Comparison of ENCODE assay signal across 18 cellular contexts in genomic region chr13:58059624-58060023, GRCh38.
DNase-seq lines count a peak whose midpoint lies in the region; ATAC-seq, FAIRE-seq and TF ChIP-seq lines count a peak whose summit lies in the region.
"Had no signal": no experiment of that assay in that cellular context is flagged by ENCODE, and none has a peak within 500 bp of the region (broad histone marks: within the 10 kb centered on the region; RNA-seq: fewer than 3 reads in every experiment).

No MANE protein-coding gene starts in this region.

- no peak for TF ChIP-seq CTCF in HepG2 (CRISPR knock-in tag; IDR thresholded peaks at IDR 0.05)
- TF ChIP-seq CTCF in right lobe of liver (IDR thresholded peaks at IDR 0.05), result no peak
- TF ChIP-seq CTCF in smooth muscle cell (IDR thresholded peaks at IDR 0.05; ENCODE audit: borderline replicate concordance, insufficient read depth, poor library complexity, severe bottlenecking), result no peak

- CTCF ChIA-PET in HepG2 (lab: Yijun Ruan, JAX; ENCODE audit: low intra/inter-chr PET ratio, low total read pairs), result no interaction called here
- CTCF ChIA-PET in activated CD4-positive, alpha-beta T cell treated with anti-CD3 and anti-CD28 coated beads, Interleukin-2, amount 10 ng/mL, durations not matched to agents 7 days and 5 days (lab: Charles Lee), result interaction anchor here (0.6 kb wide), 1 partner anchor 1797 kb away, joined by 4 read pairs; no protein-coding TSS in a partner anchor

- FAIRE-seq in HepG2 (lab: Jason Lieb, UNC) (no peak), islet of Langerhans (lab: Jason Lieb, UNC) (peak; percentile 45)
- FAIRE-seq: G401.6, GM12878, GM19239 had no signal

- DNase-seq in HepG2 (ENCODE audit: low spot score), result no peak
- DNase-seq in right lobe of liver, result no peak
- no peak for DNase-seq in smooth muscle cell (lab: John Stamatoyannopoulos, UW; ENCODE audit: unreplicated experiment)
- no peak for DNase-seq in NCI-H446 (lab: John Stamatoyannopoulos, UW)
- DNase-seq in activated CD4-positive, alpha-beta T cell treated with anti-CD3 and anti-CD28 coated beads, Interleukin-2, amount 10 ng/mL, durations not matched to agents 7 days and 5 days, result no peak
- DNase-seq: C1 segment of cervical spinal cord; Calu3; CD4-positive, alpha-beta memory T cell; COR-L47; DND-41; H9 had no signal

- H3K27ac Mint-ChIP-seq in activated CD4-positive, alpha-beta T cell treated with anti-CD3 and anti-CD28 coated beads, Interleukin-2, amount 10 ng/mL, durations not matched to agents 7 days and 5 days, result no peak overlapping the region
- H3K27ac Mint-ChIP-seq: CD4-positive, alpha-beta memory T cell; GM23338; H9 had no signal

- no peaks in the 10 kb centered on the region for H3K27me3 Mint-ChIP-seq in activated CD4-positive, alpha-beta T cell treated with anti-CD3 and anti-CD28 coated beads, Interleukin-2, amount 10 ng/mL, durations not matched to agents 7 days and 5 days
- H3K27me3 Mint-ChIP-seq: CD4-positive, alpha-beta memory T cell had no signal

- ATAC-seq in HepG2 (no peak), right lobe of liver (no peak)
- ATAC-seq: GM12878, GM23338, HCT116 had no signal

- in situ Hi-C loops in HepG2 (cut with HindIII; ENCODE audit: extremely low pct_ligation_motif_present, low pct_unique_long_range_greater_than_20kb), result no loop called here

- H3K4me2 ChIP-seq in HepG2 (ENCODE audit: low read depth, low read length) (no peak overlapping the region), smooth muscle cell (peak overlapping the region; percentile 38)
- H3K4me2 ChIP-seq: GM23338 had no signal

- H4K20me1 ChIP-seq in HepG2 (ENCODE audit: insufficient read depth, low read length) (no peaks in the 10 kb centered on the region), smooth muscle cell (ENCODE audit: low read depth) (no peaks in the 10 kb centered on the region)

- no peaks in the 10 kb centered on the region for H3K4me1 Mint-ChIP-seq in activated CD4-positive, alpha-beta T cell treated with anti-CD3 and anti-CD28 coated beads, Interleukin-2, amount 10 ng/mL, durations not matched to agents 7 days and 5 days
- H3K4me1 Mint-ChIP-seq: CD4-positive, alpha-beta memory T cell; GM23338; H9 had no signal

- H3K4me3 ChIP-seq in HepG2 (replicated peaks in 1 of 3; ENCODE audit: insufficient read depth in 1 of 3, low read depth in 2 of 3, low read length in 3 of 3) (no peak overlapping the region), right lobe of liver (no peak overlapping the region), smooth muscle cell (no peak overlapping the region)
- H3K4me3 ChIP-seq: GM12878, GM23338 had no signal

- POLR2A ChIA-PET in HepG2 (lab: Yijun Ruan, JAX), result no interaction called here
- POLR2A ChIA-PET in activated CD4-positive, alpha-beta T cell treated with anti-CD3 and anti-CD28 coated beads, Interleukin-2, amount 10 ng/mL, durations not matched to agents 7 days and 5 days (lab: Charles Lee), result no interaction called here

- H3K9ac ChIP-seq in HepG2 (ENCODE audit: insufficient read depth, low read depth, low read length), result no peak overlapping the region
- H3K9ac ChIP-seq in smooth muscle cell (ENCODE audit: low read depth), result no peak overlapping the region

- TF ChIP-seq POLR2A in HepG2 (IDR thresholded peaks at IDR 0.05; ENCODE audit: insufficient read depth in 1 of 2, low read depth in 2 of 2, low read length in 2 of 2) (no peak), right lobe of liver (IDR thresholded peaks at IDR 0.05) (no peak)

- H3K79me2 ChIP-seq in HepG2 (ENCODE audit: insufficient read depth, low read length) (no peaks in the 10 kb centered on the region), smooth muscle cell (ENCODE audit: low read depth) (no peaks in the 10 kb centered on the region)

- H3K27ac ChIP-seq in HepG2 (ENCODE audit: extremely low read length, insufficient read depth, low read length) (no peak overlapping the region), right lobe of liver (no peak overlapping the region), smooth muscle cell (ENCODE audit: low read depth) (no peak overlapping the region)
- H3K27ac ChIP-seq: 22Rv1 had no signal

- TF ChIP-seq EP300 in HepG2 (IDR thresholded peaks at IDR 0.05; ENCODE audit: low read depth in 2 of 2, low read length in 2 of 2) (no peak), HepG2 (CRISPR knock-in tag; IDR thresholded peaks at IDR 0.05; ENCODE audit: borderline replicate concordance) (no peak)

- no peak for TF ChIP-seq RAD21 in HepG2 (CRISPR knock-in tag; IDR thresholded peaks at IDR 0.05)

- H3K27me3 ChIP-seq in HepG2 (ENCODE audit: control insufficient read depth in 1 of 2, insufficient read depth in 2 of 2, low read length in 2 of 2) (no peaks in the 10 kb centered on the region), right lobe of liver (no peaks in the 10 kb centered on the region), smooth muscle cell (ENCODE audit: low read depth) (no peaks in the 10 kb centered on the region)

- H3K9me3 ChIP-seq in HepG2 (ENCODE audit: low read length) (peaks cover 75% of the 10 kb centered on the region), right lobe of liver (no peaks in the 10 kb centered on the region), smooth muscle cell (replicated peaks; ENCODE audit: low read depth) (no peaks in the 10 kb centered on the region)

- intact Hi-C loops in HepG2 (cut with micrococcal nuclease; ENCODE audit: unreplicated experiment) (no loop called here), right lobe of liver (cut with DNase I) (no loop called here)

- no peaks in the 10 kb centered on the region for H3F3A ChIP-seq in smooth muscle cell (ENCODE audit: low read depth)

- no TSS peak for BruUV-seq in HepG2 (replicated peaks; lab: Mats Ljungman, UMichigan)

- WGBS in HepG2 (ENCODE audit: low lambda C conversion rate), result 0% methylated on average over 1 of the region's 1 CpG
- WGBS in right lobe of liver (ENCODE audit: insufficient coverage, low coverage, low lambda C conversion rate, missing lambda C conversion rate), result 12% methylated on average over 1 of the region's 1 CpG
- WGBS in smooth muscle cell (ENCODE audit: low lambda C conversion rate), result 84% methylated on average over 1 of the region's 1 CpG

- H2AFZ ChIP-seq in HepG2 (ENCODE audit: low read length), result no peak overlapping the region
- no peak overlapping the region for H2AFZ ChIP-seq in smooth muscle cell (ENCODE audit: low read depth)
- H2AFZ ChIP-seq: GM23338 had no signal

- no peak overlapping the region for H3K4me3 Mint-ChIP-seq in activated CD4-positive, alpha-beta T cell treated with anti-CD3 and anti-CD28 coated beads, Interleukin-2, amount 10 ng/mL, durations not matched to agents 7 days and 5 days
- H3K4me3 Mint-ChIP-seq: CD4-positive, alpha-beta memory T cell; GM23338; H9 had no signal

- no peaks in the 10 kb centered on the region for H3K36me3 Mint-ChIP-seq in activated CD4-positive, alpha-beta T cell treated with anti-CD3 and anti-CD28 coated beads, Interleukin-2, amount 10 ng/mL, durations not matched to agents 7 days and 5 days (ENCODE audit: low read depth)
- H3K36me3 Mint-ChIP-seq: CD4-positive, alpha-beta memory T cell had no signal

- H3K4me1 ChIP-seq in HepG2 (ENCODE audit: insufficient read depth, low read length) (no peaks in the 10 kb centered on the region), right lobe of liver (no peaks in the 10 kb centered on the region), smooth muscle cell (ENCODE audit: low read depth) (no peaks in the 10 kb centered on the region)

- H3K9me3 Mint-ChIP-seq in activated CD4-positive, alpha-beta T cell treated with anti-CD3 and anti-CD28 coated beads, Interleukin-2, amount 10 ng/mL, durations not matched to agents 7 days and 5 days, result no peaks in the 10 kb centered on the region
- H3K9me3 Mint-ChIP-seq: GM23338, H9 had no signal

- no peaks in the 10 kb centered on the region for H3K36me3 ChIP-seq in HepG2 (replicated peaks in 1 of 2; ENCODE audit: control insufficient read depth in 1 of 2, insufficient read depth in 2 of 2, low read length in 2 of 2)
- H3K36me3 ChIP-seq in right lobe of liver, result no peaks in the 10 kb centered on the region
- no peaks in the 10 kb centered on the region for H3K36me3 ChIP-seq in smooth muscle cell (ENCODE audit: low read depth)

TF ChIP-seq in HepG2, 621 proteins besides CTCF, POLR2A, EP300 and RAD21:
- TF ChIP-seq HOXA7 (CRISPR knock-in tag; IDR thresholded peaks at IDR 0.05), result no peak
- TF ChIP-seq, protein P1, sequence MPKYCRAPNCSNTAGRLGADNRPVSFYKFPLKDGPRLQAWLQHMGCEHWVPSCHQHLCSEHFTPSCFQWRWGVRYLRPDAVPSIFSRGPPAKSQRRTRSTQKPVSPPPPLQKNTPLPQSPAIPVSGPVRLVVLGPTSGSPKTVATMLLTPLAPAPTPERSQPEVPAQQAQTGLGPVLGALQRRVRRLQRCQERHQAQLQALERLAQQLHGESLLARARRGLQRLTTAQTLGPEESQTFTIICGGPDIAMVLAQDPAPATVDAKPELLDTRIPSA (CRISPR knock-in tag; IDR thresholded peaks at IDR 0.05; ENCODE audit: borderline replicate concordance), result no peak
- TF ChIP-seq DNMT1 (CRISPR knock-in tag; IDR thresholded peaks at IDR 0.05), result no peak
- TF ChIP-seq MAFK (conservative IDR thresholded peaks at IDR 0.05 in 1 of 2, IDR thresholded peaks at IDR 0.05 in 1 of 2; ENCODE audit: low read length in 2 of 2), result peak; percentile 61 to 81; a peak in 3 of 4 replicates
- peak; percentile 71 for TF ChIP-seq MAFF (IDR thresholded peaks at IDR 0.05; ENCODE audit: low read depth, low read length)
